In the genomic region with DNA sequence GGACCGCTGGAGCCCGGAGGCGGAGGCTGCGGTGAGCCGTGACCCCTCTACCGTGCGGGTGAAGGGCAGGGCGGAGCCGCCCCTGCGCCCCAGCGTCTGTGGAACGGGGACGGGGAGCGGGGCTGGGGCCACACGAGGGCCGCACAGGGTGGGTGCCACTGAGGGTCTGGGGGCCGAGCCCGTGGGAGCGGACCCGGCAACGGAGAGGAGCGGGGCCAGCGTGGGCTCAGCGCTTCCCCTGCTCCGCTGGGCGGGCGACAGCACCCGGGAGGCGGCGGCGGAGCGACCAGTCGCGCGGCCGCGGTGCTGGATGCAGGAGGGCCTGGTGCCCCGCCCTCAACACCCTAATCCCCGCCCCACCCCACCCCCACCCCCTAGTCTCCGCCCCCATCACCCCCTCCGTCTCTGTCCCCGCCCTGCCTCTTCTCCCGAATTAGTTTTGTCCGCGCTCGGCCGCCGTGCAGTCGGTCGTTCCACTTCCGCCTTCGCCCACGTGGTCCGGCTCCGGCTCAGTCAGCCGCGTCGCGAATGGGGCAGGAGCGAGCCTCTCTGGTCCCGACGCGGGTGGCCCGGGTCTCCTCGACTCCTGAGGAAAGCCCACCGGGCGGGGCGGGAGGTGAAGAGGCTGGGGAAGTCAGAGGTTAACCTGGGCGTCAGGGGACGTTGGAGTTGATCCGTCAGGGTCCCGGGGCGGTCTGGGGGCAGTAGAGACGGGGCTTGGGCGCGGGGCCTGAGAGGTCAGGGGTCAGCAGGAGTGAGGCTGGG, we compare ENCODE assay signal across 9 cellular contexts. TPM values are rescaled to one million over a fixed set of nuclear protein-coding genes. Genes with fewer than 3 reads are reported as not detected.
A peak's percentile ranks its signal among the peaks of the same experiment; 100 is the strongest.
DNase-seq lines count a peak whose midpoint lies in the region; ATAC-seq, FAIRE-seq and TF ChIP-seq lines count a peak whose summit lies in the region.
"Had no signal": no experiment of that assay in that cellular context is flagged by ENCODE, and none has a peak within 500 bp of the region (broad histone marks: within the 10 kb centered on the region; RNA-seq: fewer than 3 reads in every experiment).

A gene (plus strand): TSS at position 512 of the 765 bp plus-strand sequence. CDS start 447 bp downstream, outside the sequence.

- H3K36me3 ChIP-seq in BLaER1 treated with 17β-estradiol and CSF1 and Interleukin-3, amounts not matched to agents 10 nM and 100 nM, result peaks cover 25 to 38% (median 35%) of the 10 kb centered on the region in 11 experiments
- peaks cover 15 to 22% of the 10 kb centered on the region in 2 experiments for H3K36me3 ChIP-seq in HepG2 (replicated peaks in 1 of 2; ENCODE audit: control insufficient read depth in 1 of 2, insufficient read depth in 2 of 2, low read length in 2 of 2)

- no peak for TF ChIP-seq CTCF in HepG2 (CRISPR knock-in tag; IDR thresholded peaks at IDR 0.05)

- H3K9me3 Mint-ChIP-seq in dendritic cell treated with granulocyte-macrophage colony-stimulating factor and Interleukin-4, amounts not matched to agents 40 ng/mL and 50 ng/mL, for 4 days, result no peaks in the 10 kb centered on the region

- in situ Hi-C loops in HepG2 (cut with HindIII; ENCODE audit: extremely low pct_ligation_motif_present, low pct_unique_long_range_greater_than_20kb), result no loop called here

- H3K36me3 Mint-ChIP-seq in dendritic cell treated with granulocyte-macrophage colony-stimulating factor and Interleukin-4, amounts not matched to agents 40 ng/mL and 50 ng/mL, for 4 days (ENCODE audit: low read depth), result peaks cover 33% of the 10 kb centered on the region

- ATAC-seq in GM19351 (IDR thresholded peaks at IDR 0.05; ENCODE audit: unreplicated experiment) (peak; percentile 55), HG03520 (IDR thresholded peaks at IDR 0.05; ENCODE audit: unreplicated experiment) (peak; percentile 58), HepG2 (peak; percentile 81)

- peaks cover 23 to 60% (median 53%) of the 10 kb centered on the region in 10 experiments for H3K4me1 ChIP-seq in BLaER1 treated with 17β-estradiol and CSF1 and Interleukin-3, amounts not matched to agents 10 nM and 100 nM
- peaks cover 18% of the 10 kb centered on the region for H3K4me1 ChIP-seq in HepG2 (ENCODE audit: insufficient read depth, low read length)

- intact Hi-C loops in dendritic cell treated with granulocyte-macrophage colony-stimulating factor and Interleukin-4, amounts not matched to agents 40 ng/mL and 50 ng/mL, for 4 days (cut with micrococcal nuclease), result loop anchor here (1.0 to 2.0 kb wide), 2 partner anchors 20 to 34 kb away; a partner anchor contains a TSS
- intact Hi-C loops in HepG2 (cut with micrococcal nuclease; ENCODE audit: unreplicated experiment), result loop anchor here (5.0 to 10.0 kb wide), 2 partner anchors 67 to 94 kb away; no protein-coding TSS in a partner anchor

- H3K4me3 ChIP-seq in BLaER1 treated with 17β-estradiol and CSF1 and Interleukin-3, amounts not matched to agents 10 nM and 100 nM, result peak within 1 kb of the TSS; percentile 74 to 97 (median 90)
- H3K4me3 ChIP-seq in HepG2 (replicated peaks in 1 of 3; ENCODE audit: insufficient read depth in 1 of 3, low read depth in 2 of 3, low read length in 3 of 3), result peak within 1 kb of the TSS; percentile 78 to 92 (median 90)

- peak within 1 kb of the TSS; percentile 94 for H3K27ac Mint-ChIP-seq in dendritic cell treated with granulocyte-macrophage colony-stimulating factor and Interleukin-4, amounts not matched to agents 40 ng/mL and 50 ng/mL, for 4 days

- H3K9me3 ChIP-seq in BLaER1 treated with 17β-estradiol and CSF1 and Interleukin-3, amounts not matched to agents 10 nM and 100 nM (replicated peaks in 1 of 11), result peaks cover 0 to 8% (median 0%) of the 10 kb centered on the region in 11 experiments; a peak in 8 of 22 replicates
- no peaks in the 10 kb centered on the region for H3K9me3 ChIP-seq in HepG2 (ENCODE audit: low read length)

- peaks cover 16% of the 10 kb centered on the region for H3K79me2 ChIP-seq in HepG2 (ENCODE audit: insufficient read depth, low read length)

- DNase-seq in NCI-H748 treated with DMSO at 0.1 percent for 48 hours (lab: John Stamatoyannopoulos, UW) (peak; percentile 83), HepG2 (ENCODE audit: low spot score) (peak; percentile 88)
- DNase-seq in activated CD4-positive, alpha-beta T cell treated with anti-CD3 and anti-CD28 coated beads, Interleukin-2, amount 50 U/mL, for 24 hours (ENCODE audit: low read depth in 1 of 2, low spot score in 1 of 2), result peak; percentile 82 to 92
- peak; percentile 87 to 91 for DNase-seq in stimulated activated CD4-positive, alpha-beta T cell treated with anti-CD3 and anti-CD28 coated beads, Interleukin-2, amount 100 ng/mL, for 48 hours

- peak within 1 kb of the TSS; percentile 76 to 96 (median 94) for H3K27ac ChIP-seq in BLaER1 treated with 17β-estradiol and CSF1 and Interleukin-3, amounts not matched to agents 10 nM and 100 nM
- H3K27ac ChIP-seq in HepG2 (ENCODE audit: extremely low read length, insufficient read depth, low read length), result peak within 1 kb of the TSS; percentile 87

- peak within 1 kb of the TSS; percentile 98 for H3K4me3 Mint-ChIP-seq in dendritic cell treated with granulocyte-macrophage colony-stimulating factor and Interleukin-4, amounts not matched to agents 40 ng/mL and 50 ng/mL, for 4 days

- TF ChIP-seq POLR2A in HepG2 (IDR thresholded peaks at IDR 0.05; ENCODE audit: insufficient read depth in 1 of 2, low read depth in 2 of 2, low read length in 2 of 2), result peak; percentile 65 to 93

- TF ChIP-seq EP300 in HepG2 (IDR thresholded peaks at IDR 0.05; ENCODE audit: low read depth in 2 of 2, low read length in 2 of 2), result no peak
- no peak; the same call in 1 of the 2 replicates for TF ChIP-seq EP300 in HepG2 (CRISPR knock-in tag; IDR thresholded peaks at IDR 0.05; ENCODE audit: borderline replicate concordance)

- H2AFZ ChIP-seq in HepG2 (ENCODE audit: low read length), result no peak within 1 kb of the TSS

- POLR2A ChIA-PET in HepG2 (lab: Yijun Ruan, JAX), result interaction anchor here (0.7 to 1.9 kb wide), 7 partner anchors 15 to 75 kb away, joined by 3 to 18 read pairs (median 5); no protein-coding TSS in a partner anchor

- FAIRE-seq in HepG2 (lab: Jason Lieb, UNC), result no peak
- FAIRE-seq: islet of Langerhans had no signal

- peaks cover 9% of the 10 kb centered on the region for H3K27me3 Mint-ChIP-seq in dendritic cell treated with granulocyte-macrophage colony-stimulating factor and Interleukin-4, amounts not matched to agents 40 ng/mL and 50 ng/mL, for 4 days

- TF ChIP-seq RAD21 in HepG2 (CRISPR knock-in tag; IDR thresholded peaks at IDR 0.05), result no peak

- no peaks in the 10 kb centered on the region for H3K27me3 ChIP-seq in BLaER1 treated with 17β-estradiol and CSF1 and Interleukin-3, amounts not matched to agents 10 nM and 100 nM
- H3K27me3 ChIP-seq in HepG2 (ENCODE audit: control insufficient read depth in 1 of 2, insufficient read depth in 2 of 2, low read length in 2 of 2), result no peaks in the 10 kb centered on the region

- H4K20me1 ChIP-seq in BLaER1 treated with 17β-estradiol and CSF1 and Interleukin-3, amounts not matched to agents 10 nM and 100 nM, result peaks cover 0 to 52% (median 41%) of the 10 kb centered on the region in 11 experiments; a peak in 19 of 22 replicates
- no peaks in the 10 kb centered on the region for H4K20me1 ChIP-seq in HepG2 (ENCODE audit: insufficient read depth, low read length)

- peak within 1 kb of the TSS; percentile 92 to 96 (median 95) for H3K9ac ChIP-seq in BLaER1 treated with 17β-estradiol and CSF1 and Interleukin-3, amounts not matched to agents 10 nM and 100 nM
- H3K9ac ChIP-seq in HepG2 (ENCODE audit: insufficient read depth, low read depth, low read length), result peak within 1 kb of the TSS; percentile 79

- H3K4me2 ChIP-seq in BLaER1 treated with 17β-estradiol and CSF1 and Interleukin-3, amounts not matched to agents 10 nM and 100 nM, result peak within 1 kb of the TSS; percentile 85 to 99 (median 93)
- peak within 1 kb of the TSS; percentile 83 for H3K4me2 ChIP-seq in HepG2 (ENCODE audit: low read depth, low read length)

- CTCF ChIA-PET in HepG2 (lab: Yijun Ruan, JAX; ENCODE audit: low intra/inter-chr PET ratio, low total read pairs), result no interaction called here

- BruUV-seq in HepG2 (replicated peaks; lab: Mats Ljungman, UMichigan), result no TSS peak

- WGBS in HepG2 (ENCODE audit: low lambda C conversion rate), result 3% methylated on average over 22 of the region's 76 CpGs

- peaks cover 18% of the 10 kb centered on the region for H3K4me1 Mint-ChIP-seq in dendritic cell treated with granulocyte-macrophage colony-stimulating factor and Interleukin-4, amounts not matched to agents 40 ng/mL and 50 ng/mL, for 4 days (ENCODE audit: low read depth)

RNA-seq across cellular contexts. Expression of the gene that starts here (rescaled TPM):
- total RNA-seq in HepG2 (2016; rRNA removed; fragmentation: Illumina TruSeq; extraction: Trizol), result 23.5 and 24.7 TPM in 2 replicates
- total RNA-seq in HepG2 (2016; cell fraction: cytosol; rRNA removed; fragmentation: Illumina TruSeq; extraction: Trizol; ENCODE audit: low read depth), result 6.6 and 7.1 TPM in 2 replicates
- total RNA-seq in HepG2 (2016; cell fraction: insoluble cytoplasmic fraction; rRNA removed; fragmentation: Illumina TruSeq; extraction: Trizol), result 21.9 and 25.6 TPM in 2 replicates
- total RNA-seq in HepG2 (2016; cell fraction: membrane; rRNA removed; fragmentation: Illumina TruSeq; extraction: Trizol), result 11.7 and 15.8 TPM in 2 replicates
- total RNA-seq in HepG2 (2016; cell fraction: nucleus; rRNA removed; fragmentation: Illumina TruSeq; extraction: Trizol), result 22.3 and 22.5 TPM in 2 replicates
- 19.2 and 28.3 TPM in 2 replicates for polyA plus RNA-seq in HepG2 (2011; rRNA removed)
- polyA plus RNA-seq in HepG2 (2011; cell fraction: cytosol; rRNA removed), result 18.9 and 22.1 TPM in 2 replicates
- polyA plus RNA-seq in HepG2 (2011; cell fraction: nucleus; rRNA removed), result 51.5 and 61.7 TPM in 2 replicates
- 16.6 and 23.7 TPM in 2 replicates for polyA plus RNA-seq in HepG2 (2012)
- polyA plus RNA-seq in HepG2 (2016; cell fraction: cytosol; fragmentation: Illumina TruSeq; extraction: Trizol; ENCODE audit: low read depth), result 6.6 and 8.0 TPM in 2 replicates
- polyA plus RNA-seq in HepG2 (2016; cell fraction: insoluble cytoplasmic fraction; fragmentation: Illumina TruSeq; extraction: Trizol; ENCODE audit: low read depth), result 37.8 and 38.4 TPM in 2 replicates
- 14.2 and 18.7 TPM in 2 replicates for polyA plus RNA-seq in HepG2 (2016; cell fraction: membrane; fragmentation: Illumina TruSeq; extraction: Trizol; ENCODE audit: low read depth)
- polyA plus RNA-seq in HepG2 (2016; cell fraction: nucleus; fragmentation: Illumina TruSeq; extraction: Trizol; ENCODE audit: insufficient read depth, low read depth), result 70.5 and 72.7 TPM in 2 replicates
- polyA minus RNA-seq in HepG2 (2011; rRNA and poly(A)+ RNA removed; ENCODE audit: low replicate concordance), result 26.1 and 71.1 TPM in 2 replicates
- 10.4 and 12.3 TPM in 2 replicates for polyA minus RNA-seq in HepG2 (2011; cell fraction: cytosol; rRNA and poly(A)+ RNA removed)
- polyA minus RNA-seq in HepG2 (2011; cell fraction: nucleus; rRNA and poly(A)+ RNA removed), result 31.2 and 34.2 TPM in 2 replicates

Comparison
In these comparisons a context has a peak if more than half of its experiments do, and no peak if none do; other contexts are left out.
1. Peak in every context shown above with its lines: DNase-seq, ATAC-seq, H3K4me3 ChIP-seq and H3K27ac ChIP-seq.